ENCODE assay signal across 18 cellular contexts in the genomic region with DNA sequence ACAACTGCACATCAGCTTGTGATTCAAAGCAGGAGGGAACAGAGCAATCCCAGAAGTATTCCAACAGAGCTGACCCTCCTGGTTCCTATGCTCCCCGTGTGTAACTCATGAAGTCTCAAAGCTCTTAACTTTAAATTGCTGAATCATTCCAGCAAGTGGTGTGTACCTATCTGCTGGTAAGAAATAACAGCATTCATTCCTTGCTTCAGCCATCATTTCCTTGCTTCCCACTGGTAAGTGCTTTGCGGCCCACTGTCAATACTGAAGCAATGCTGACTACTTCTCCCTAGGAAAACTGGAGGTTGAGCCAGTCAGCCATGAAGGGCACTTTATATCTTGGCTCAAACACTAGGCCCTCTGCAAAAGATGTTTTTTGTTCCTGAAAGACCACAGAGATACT.
DNase-seq lines count a peak whose midpoint lies in the region; ATAC-seq and TF ChIP-seq lines count a peak whose summit lies in the region.
"Had no signal": no experiment of that assay in that cellular context is flagged by ENCODE, and none has a peak within 500 bp of the region (broad histone marks: within the 10 kb centered on the region; RNA-seq: fewer than 3 reads in every experiment).

No MANE protein-coding gene starts in this region.

- no peak overlapping the region for H3K4me3 Mint-ChIP-seq in chondrocyte (ENCODE audit: unreplicated experiment)
- no peak overlapping the region for H3K4me3 Mint-ChIP-seq in CD4-positive, alpha-beta T cell
- H3K4me3 Mint-ChIP-seq: activated CD4-positive, alpha-beta memory T cell treated with anti-CD3 and anti-CD28 coated beads for 36 hours had no signal

- H3K27ac Mint-ChIP-seq in chondrocyte (ENCODE audit: unreplicated experiment): peak overlapping the region; percentile 72
- H3K27ac Mint-ChIP-seq in CD4-positive, alpha-beta T cell: no peak overlapping the region
- H3K27ac Mint-ChIP-seq: activated CD4-positive, alpha-beta memory T cell treated with anti-CD3 and anti-CD28 coated beads for 36 hours; activated T-helper 2 cell treated with anti-CD3 and anti-CD28 coated beads, Interferon-gamma antibody, Interleukin-2, Interleukin-4, amounts not matched to agents 10 μg/mL and 5 μg/mL and 100 μg/mL, durations not matched to agents 14 hours and 24 hours and 36 hours had no signal

- peaks cover 19% of the 10 kb centered on the region for H3K4me1 Mint-ChIP-seq in chondrocyte (ENCODE audit: low read depth)
- no peaks in the 10 kb centered on the region for H3K4me1 Mint-ChIP-seq in CD4-positive, alpha-beta T cell (ENCODE audit: low read depth)

- H3K36me3 ChIP-seq in lower lobe of right lung: no peaks in the 10 kb centered on the region
- H3K36me3 ChIP-seq: BLaER1 had no signal

- TF ChIP-seq CTCF in chondrocyte (IDR thresholded peaks at IDR 0.05) (no peak), lower lobe of right lung (IDR thresholded peaks at IDR 0.05) (no peak)
- TF ChIP-seq CTCF in CD4-positive, alpha-beta T cell (IDR thresholded peaks at IDR 0.05): no peak

- no peak overlapping the region for H3K27ac ChIP-seq in CD4-positive, alpha-beta T cell (ENCODE audit: low read depth, low read length)
- no peak overlapping the region for H3K27ac ChIP-seq in lower lobe of right lung
- H3K27ac ChIP-seq: BLaER1, KMS-11 had no signal

- no peaks in the 10 kb centered on the region for H3K9me3 Mint-ChIP-seq in chondrocyte (ENCODE audit: low read depth)
- H3K9me3 Mint-ChIP-seq in CD4-positive, alpha-beta T cell: no peaks in the 10 kb centered on the region
- H3K9me3 Mint-ChIP-seq: activated T-helper 2 cell treated with anti-CD3 and anti-CD28 coated beads, Interferon-gamma antibody, Interleukin-2, Interleukin-4, amounts not matched to agents 10 μg/mL and 5 μg/mL and 100 μg/mL, durations not matched to agents 14 hours and 24 hours and 36 hours had no signal

- H3K9me3 ChIP-seq in CD4-positive, alpha-beta T cell (ENCODE audit: control insufficient read depth, low read length): no peaks in the 10 kb centered on the region
- H3K9me3 ChIP-seq in lower lobe of right lung: no peaks in the 10 kb centered on the region
- H3K9me3 ChIP-seq: BLaER1, SK-N-SH had no signal

- DNase-seq in NCI-H460 (ENCODE audit: extremely low read depth, low read depth): peak; percentile 9
- no peak for DNase-seq in chondrocyte (ENCODE audit: low spot score)
- DNase-seq in non-pigmented ciliary epithelial cell (ENCODE audit: low read depth): peak; percentile 17
- DNase-seq in CD4-positive, alpha-beta T cell: no peak
- DNase-seq in OCI-M2 (lab: John Stamatoyannopoulos, UW; ENCODE audit: unreplicated experiment): no peak
- DNase-seq in lower lobe of right lung: no peak
- DNase-seq: activated CD4-positive, alpha-beta memory T cell treated with anti-CD3 and anti-CD28 coated beads for 36 hours; GOT3; NCI-H1105 treated with DMSO at 0.1 percent for 48 hours; NCI-H446 treated with DMSO at 0.1 percent for 48 hours; SK-N-SH; stimulated activated naive CD4-positive, alpha-beta T cell had no signal

- H3K4me1 ChIP-seq in lower lobe of right lung: no peaks in the 10 kb centered on the region
- H3K4me1 ChIP-seq: BLaER1 had no signal

- H3K27me3 Mint-ChIP-seq in chondrocyte (ENCODE audit: low read depth): no peaks in the 10 kb centered on the region
- H3K27me3 Mint-ChIP-seq in CD4-positive, alpha-beta T cell: no peaks in the 10 kb centered on the region
- H3K27me3 Mint-ChIP-seq: activated CD4-positive, alpha-beta memory T cell treated with anti-CD3 and anti-CD28 coated beads for 36 hours had no signal

- H3K4me3 ChIP-seq in lower lobe of right lung: no peak overlapping the region
- H3K4me3 ChIP-seq: BLaER1, lung had no signal

- H3K27me3 ChIP-seq in CD4-positive, alpha-beta T cell (ENCODE audit: control insufficient read depth, insufficient read depth, low read length): no peaks in the 10 kb centered on the region
- H3K27me3 ChIP-seq in lower lobe of right lung (ENCODE audit: low read depth): no peaks in the 10 kb centered on the region
- H3K27me3 ChIP-seq: BLaER1 had no signal

- peak; percentile 45 for ATAC-seq in GM18868 (IDR thresholded peaks at IDR 0.05; ENCODE audit: unreplicated experiment)
- no peak for ATAC-seq in HG03175 (IDR thresholded peaks at IDR 0.05; ENCODE audit: unreplicated experiment)
- no peak for ATAC-seq in CD4-positive, alpha-beta T cell (ENCODE audit: poor library complexity)
- ATAC-seq in lower lobe of right lung: no peak

- no peaks in the 10 kb centered on the region for H3K36me3 Mint-ChIP-seq in chondrocyte (ENCODE audit: low read depth)
- H3K36me3 Mint-ChIP-seq in CD4-positive, alpha-beta T cell (ENCODE audit: low read depth): no peaks in the 10 kb centered on the region
- H3K36me3 Mint-ChIP-seq: activated CD4-positive, alpha-beta memory T cell treated with anti-CD3 and anti-CD28 coated beads for 36 hours had no signal

- POLR2A ChIA-PET in CD4-positive, alpha-beta T cell (lab: Charles Lee): no interaction called here

- intact Hi-C loops in CD4-positive, alpha-beta T cell (cut with DNase I, micrococcal nuclease): no loop called here
- intact Hi-C loops in lower lobe of right lung (cut with DNase I): no loop called here

- CTCF ChIA-PET in CD4-positive, alpha-beta T cell (lab: Charles Lee): no interaction called here

Comparison
In these comparisons a context has a peak if more than half of its experiments do, and no peak if none do; other contexts are left out.
1. DNase-seq: peak in NCI-H460 (single experiment) and non-pigmented ciliary epithelial cell (single experiment); none in chondrocyte (single experiment), CD4-positive, alpha-beta T cell (0 of 10), OCI-M2 (single experiment) and lower lobe of right lung (single experiment).